ENCODE assay signal across 14 cellular contexts in genomic region chr1:246582301-246583055, GRCh38. TPM values are rescaled to one million over a fixed set of nuclear protein-coding genes. Genes with fewer than 3 reads are reported as not detected.
A peak's percentile ranks its signal among the peaks of the same experiment; 100 is the strongest.
DNase-seq lines count a peak whose midpoint lies in the region; ATAC-seq, FAIRE-seq and TF ChIP-seq lines count a peak whose summit lies in the region.
"Had no signal": no experiment of that assay in that cellular context is flagged by ENCODE, and none has a peak within 500 bp of the region (broad histone marks: within the 10 kb centered on the region; RNA-seq: fewer than 3 reads in every experiment).

No MANE protein-coding gene starts in this region.

- no peaks in the 10 kb centered on the region for H3K9me3 Mint-ChIP-seq in HFFc6
- H3K9me3 Mint-ChIP-seq: GM23338 had no signal

- H3K4me3 Mint-ChIP-seq in HFFc6 = no peak overlapping the region
- H3K4me3 Mint-ChIP-seq: GM23338 had no signal

- H3K36me3 Mint-ChIP-seq in HFFc6 (ENCODE audit: low read depth) = peaks cover 54% of the 10 kb centered on the region

- H3K9me3 ChIP-seq in SK-N-MC (ENCODE audit: low read depth, low read length) = no peaks in the 10 kb centered on the region
- H3K9me3 ChIP-seq in small intestine (ENCODE audit: control insufficient read depth, low read depth) = no peaks in the 10 kb centered on the region
- H3K9me3 ChIP-seq: thoracic aorta had no signal

- peaks cover 4 to 20% of the 10 kb centered on the region in 2 donors for H3K4me1 ChIP-seq in small intestine (ENCODE audit: control insufficient read depth in 2 of 2, insufficient read depth in 1 of 2, low read depth in 1 of 2, low read length in 1 of 2)

- 0 out of 2 replicates have a peak overlapping the region, but pooled peaks have one; percentile 27 for H3K27ac Mint-ChIP-seq in HFFc6
- H3K27ac Mint-ChIP-seq: GM23338 had no signal

- ATAC-seq in left lobe of liver (peak; percentile 67), GM21528 (IDR thresholded peaks at IDR 0.05; ENCODE audit: low FRiP score, unreplicated experiment) (no peak), GM19328 (IDR thresholded peaks at IDR 0.05; ENCODE audit: unreplicated experiment) (no peak)
- ATAC-seq: GM23338 had no signal

- H3K27me3 Mint-ChIP-seq in HFFc6 (ENCODE audit: insufficient read depth) = no peaks in the 10 kb centered on the region; the same call in 1 of the 2 replicates

- no peak overlapping the region for H3K4me3 ChIP-seq in SK-N-MC
- H3K4me3 ChIP-seq in small intestine (ENCODE audit: low read depth in 1 of 2, low read length in 2 of 2) = peak overlapping the region in 1 of 2 donors; percentile 50
- H3K4me3 ChIP-seq: GM23338, thoracic aorta had no signal

- H3K9ac ChIP-seq in SK-N-MC (ENCODE audit: insufficient read length) = no peak overlapping the region

- no peak for TF ChIP-seq CTCF in HFFc6 (IDR thresholded peaks at IDR 0.05)

- DNase-seq in HFFc6 = no peak
- no peak for DNase-seq in SK-N-MC (ENCODE audit: low read depth, low spot score)
- peak; percentile 65 for DNase-seq in left lobe of liver (ENCODE audit: low spot score)
- peak; percentile 91 for DNase-seq in small intestine
- DNase-seq in NCI-H526 treated with DMSO at 0.1 percent for 48 hours (lab: John Stamatoyannopoulos, UW) = no peak
- no peak for DNase-seq in COR-L47 (lab: John Stamatoyannopoulos, UW)
- DNase-seq: hypothalamus, NCI-H1092 treated with DMSO at 0.1 percent for 48 hours, NCI-H446 had no signal

- 19 to 57% (median 34%) methylated on average over 17 of the region's 17 CpGs for WGBS in small intestine, 3 donors

- FAIRE-seq in small intestine (lab: Jason Lieb, UNC) = no peak
- FAIRE-seq: GM19239 had no signal

- H3K36me3 ChIP-seq in SK-N-MC (ENCODE audit: insufficient read depth, low read length) = 0 out of 2 replicates have a peak, but pooled peaks cover 5% of the 10 kb centered on the region
- no peaks in the 10 kb centered on the region for H3K36me3 ChIP-seq in small intestine (ENCODE audit: control insufficient read depth in 2 of 2, insufficient read depth in 2 of 2, low read length in 2 of 2)
- H3K36me3 ChIP-seq: thoracic aorta had no signal

- H3K27ac ChIP-seq in SK-N-MC = peak overlapping the region; percentile 68; the same call in 1 of the 2 replicates
- peak overlapping the region; percentile 58 to 91 for H3K27ac ChIP-seq in small intestine (ENCODE audit: low read depth in 1 of 2, low read length in 1 of 2)
- H3K27ac ChIP-seq: thoracic aorta had no signal

- H3K27me3 ChIP-seq in small intestine (ENCODE audit: control insufficient read depth in 2 of 2, insufficient read depth in 2 of 2, low read length in 2 of 2) = no peaks in the 10 kb centered on the region

- H3K4me1 Mint-ChIP-seq in HFFc6 (ENCODE audit: low read depth) = peaks cover 87% of the 10 kb centered on the region
- H3K4me1 Mint-ChIP-seq: GM23338 had no signal

RNA-seq across cellular contexts. Expression of gene CNST, which starts 16.2 kb away (rescaled TPM):
- total RNA-seq in HFFc6 (2021; fragmentation: NEBNext Ultra II Directional; extraction: Animal tissue kit (Norgen Biotek cat#: 25700)) = 10 to 100 TPM; 56.4 to 67.9 (median 59.6) TPM
- total RNA-seq in left lobe of liver = 16.5 TPM
- 10 to 100 TPM in 2 of 3 donors, 1 to 10 TPM in 1; 9.6 to 22.6 (median 10.3) TPM for polyA plus RNA-seq in small intestine

RNA-seq across cellular contexts. Expression of gene TFB2M, which starts 16.4 kb away (rescaled TPM):
- total RNA-seq in HFFc6 (2021; fragmentation: NEBNext Ultra II Directional; extraction: Animal tissue kit (Norgen Biotek cat#: 25700)) = 10 to 100 TPM; 21.2 to 25.0 (median 23.0) TPM
- 14.1 TPM for total RNA-seq in left lobe of liver
- 10 to 100 TPM in 1 of 3 donors, 1 to 10 TPM in 2; 7.8 to 12.9 (median 7.8) TPM for polyA plus RNA-seq in small intestine

Comparison
In these comparisons a context has a peak if more than half of its experiments do, and no peak if none do; other contexts are left out.
1. DNase-seq: peak in left lobe of liver (single experiment) and small intestine (single experiment); none in HFFc6 (single experiment), SK-N-MC (single experiment), NCI-H526 treated with DMSO at 0.1 percent for 48 hours (single experiment) and COR-L47 (single experiment).